Comparison of ENCODE assay signal across 8 cellular contexts in genomic region chrX:151505796-151506195, GRCh38. TPM values are rescaled to one million over a fixed set of nuclear protein-coding genes. Genes with fewer than 3 reads are reported as not detected.
A peak's percentile ranks its signal among the peaks of the same experiment; 100 is the strongest.
DNase-seq lines count a peak whose midpoint lies in the region; ATAC-seq and TF ChIP-seq lines count a peak whose summit lies in the region.

No MANE protein-coding gene starts in this region.

- no peak overlapping the region for H3K9ac ChIP-seq in Karpas-422 (ENCODE audit: low read length)

- in situ Hi-C loops in T47D (cut with HindIII; ENCODE audit: low pct_unique_long_range_greater_than_20kb, low sequenced_read_pairs), result no loop called here

- no peaks in the 10 kb centered on the region for H4K20me1 ChIP-seq in Karpas-422 (ENCODE audit: insufficient read depth, low read depth, low read length)

- ATAC-seq in heart right ventricle (no peak), upper lobe of right lung (no peak), HG02571 (IDR thresholded peaks at IDR 0.05; ENCODE audit: unreplicated experiment) (no peak), HG03521 (IDR thresholded peaks at IDR 0.05; ENCODE audit: unreplicated experiment) (no peak)

- H3K27ac ChIP-seq in heart right ventricle (no peak overlapping the region), Karpas-422 (ENCODE audit: low read length) (no peak overlapping the region), upper lobe of right lung (no peak overlapping the region)

- DNase-seq in heart right ventricle, result no peak
- no peak for DNase-seq in cardiac septum (ENCODE audit: low spot score)
- peak; percentile 82 for DNase-seq in Karpas-422
- DNase-seq in T47D (ENCODE audit: low read depth in 1 of 2, low spot score in 1 of 2), result peak; percentile 0 to 43
- no peak for DNase-seq in upper lobe of right lung
- DNase-seq in NCI-H1694 treated with DMSO at 0.1 percent for 48 hours (lab: John Stamatoyannopoulos, UW), result no peak

- no peak overlapping the region for H2AFZ ChIP-seq in Karpas-422 (ENCODE audit: low read length)

- TF ChIP-seq CTCF in heart right ventricle (IDR thresholded peaks at IDR 0.05) (peak in 8 of 9 donors; percentile 6 to 48 (median 38)), upper lobe of right lung (IDR thresholded peaks at IDR 0.05) (peak; percentile 20)

- H3K36me3 ChIP-seq in heart right ventricle (no peaks in the 10 kb centered on the region), Karpas-422 (ENCODE audit: insufficient read depth, low read length) (no peaks in the 10 kb centered on the region), upper lobe of right lung (no peaks in the 10 kb centered on the region)

- H3K9me2 ChIP-seq in Karpas-422 (replicated peaks; ENCODE audit: insufficient read depth, low read length), result no peaks in the 10 kb centered on the region

- H3K4me1 ChIP-seq in heart right ventricle (no peaks in the 10 kb centered on the region), Karpas-422 (ENCODE audit: low read length) (no peaks in the 10 kb centered on the region), upper lobe of right lung (no peaks in the 10 kb centered on the region)

- H3K4me3 ChIP-seq in heart right ventricle, result no peak overlapping the region
- H3K4me3 ChIP-seq in Karpas-422 (ENCODE audit: low read length), result no peak overlapping the region
- H3K4me3 ChIP-seq in upper lobe of right lung, result no peak overlapping the region

- no peaks in the 10 kb centered on the region for H3K9me3 ChIP-seq in heart right ventricle
- H3K9me3 ChIP-seq in Karpas-422 (ENCODE audit: low read length), result no peaks in the 10 kb centered on the region
- no peaks in the 10 kb centered on the region for H3K9me3 ChIP-seq in upper lobe of right lung

- no peak overlapping the region for H3K4me2 ChIP-seq in Karpas-422 (ENCODE audit: low read depth, low read length, poor library complexity, severe bottlenecking)

- H3K79me2 ChIP-seq in Karpas-422 (ENCODE audit: low read length), result no peaks in the 10 kb centered on the region

- intact Hi-C loops in heart right ventricle (cut with DNase I) (loop anchor here in 2 of 10 donors (2.0 to 10.0 kb wide), 2 partner anchors 175 to 351 kb away; no protein-coding TSS in a partner anchor), cardiac septum (cut with DNase I) (no loop called here), upper lobe of right lung (cut with DNase I) (no loop called here)

- H3K27me3 ChIP-seq in heart right ventricle (peaks cover 0 to 15% (median 0%) of the 10 kb centered on the region in 7 donors), Karpas-422 (ENCODE audit: low read length) (no peaks in the 10 kb centered on the region), upper lobe of right lung (no peaks in the 10 kb centered on the region)

- WGBS in heart right ventricle, 2 donors, result 54 to 71% methylated on average over 2 of the region's 2 CpGs

RNA-seq across cellular contexts. Expression of gene PASD1, which starts 57.7 kb away (rescaled TPM):
- total RNA-seq in heart right ventricle, result not detected
- not detected for polyA plus RNA-seq in heart right ventricle
- not detected for total RNA-seq in cardiac septum
- total RNA-seq in Karpas-422 (2014; rRNA removed; shearing (Covaris generic); ENCODE audit: low replicate concordance), result not detected in 2 replicates
- total RNA-seq in upper lobe of right lung, result not detected

Comparison
In these comparisons a context has a peak if more than half of its experiments do, and no peak if none do; other contexts are left out.
1. DNase-seq: peak in Karpas-422 (single experiment) and T47D (2 of 2); none in heart right ventricle (0 of 2), cardiac septum (single experiment), upper lobe of right lung (single experiment) and NCI-H1694 treated with DMSO at 0.1 percent for 48 hours (single experiment).